9 cellular contexts compared by ENCODE assay signal in the genomic region with DNA sequence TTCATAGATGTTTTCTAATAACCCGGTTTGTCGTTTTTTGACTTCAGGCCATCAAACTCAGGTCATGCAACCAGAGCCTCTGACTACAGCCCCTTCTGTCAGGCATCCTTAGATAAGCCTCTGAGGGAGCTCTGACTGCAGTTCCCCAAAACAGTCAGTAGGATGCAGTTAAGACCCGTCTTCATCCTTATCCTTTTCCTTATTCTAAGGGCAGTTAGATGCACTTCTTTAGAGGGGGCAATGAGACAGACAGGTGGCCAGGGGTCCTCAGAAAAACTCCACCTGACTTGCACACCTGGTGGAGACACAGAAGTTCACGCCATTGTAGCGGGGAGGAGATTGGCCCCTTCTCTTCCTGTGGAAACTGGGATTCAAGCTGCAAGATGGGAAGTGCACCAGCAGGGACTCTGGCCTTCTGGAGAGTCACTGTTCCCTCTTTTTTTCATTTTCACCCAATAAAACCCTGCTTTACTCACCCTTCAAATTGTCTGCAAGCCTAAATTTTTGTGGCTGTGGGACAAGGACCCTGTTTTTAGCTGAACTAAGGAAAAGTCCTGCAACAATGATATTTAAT.
DNase-seq lines count a peak whose midpoint lies in the region; ATAC-seq and TF ChIP-seq lines count a peak whose summit lies in the region.
"Had no signal": no experiment of that assay in that cellular context is flagged by ENCODE, and none has a peak within 500 bp of the region (broad histone marks: within the 10 kb centered on the region; RNA-seq: fewer than 3 reads in every experiment).

No MANE protein-coding gene starts in this region.

- H3K9me3 ChIP-seq in left lung = peaks cover 0 to 4% of the 10 kb centered on the region in 2 donors
- no peaks in the 10 kb centered on the region for H3K9me3 ChIP-seq in effector memory CD4-positive, alpha-beta T cell (ENCODE audit: control insufficient read depth, low read length)

- TF ChIP-seq CTCF in WTC11 (IDR thresholded peaks at IDR 0.05) = peak; percentile 35; the same call in 1 of the 2 replicates
- TF ChIP-seq CTCF in left lung (IDR thresholded peaks at IDR 0.05) = peak in 1 of 2 donors; percentile 25

- no peak overlapping the region for H3K27ac ChIP-seq in left lung
- no peak overlapping the region for H3K27ac ChIP-seq in effector memory CD4-positive, alpha-beta T cell (ENCODE audit: insufficient read depth, low read length, poor library complexity, severe bottlenecking)

- peaks cover 59% of the 10 kb centered on the region for H3K4me1 Mint-ChIP-seq in WTC11
- no peaks in the 10 kb centered on the region for H3K4me1 Mint-ChIP-seq in activated T-cell treated with anti-CD3 and anti-CD28 coated beads, Interleukin-2, amount 50 U/mL, for 4 hours (ENCODE audit: low read depth)

- no peak overlapping the region for H3K27ac Mint-ChIP-seq in WTC11

- H3K4me3 Mint-ChIP-seq in WTC11 = no peak overlapping the region
- no peak overlapping the region for H3K4me3 Mint-ChIP-seq in activated T-cell treated with anti-CD3 and anti-CD28 coated beads, Interleukin-2, amount 50 U/mL, for 4 hours

- no peaks in the 10 kb centered on the region for H3K27me3 Mint-ChIP-seq in WTC11 (ENCODE audit: low read depth)
- H3K27me3 Mint-ChIP-seq in activated T-cell treated with anti-CD3 and anti-CD28 coated beads, Interleukin-2, amount 50 U/mL, for 4 hours (ENCODE audit: low read depth) = no peaks in the 10 kb centered on the region

- peaks cover 29% of the 10 kb centered on the region for H3K9me3 Mint-ChIP-seq in WTC11
- H3K9me3 Mint-ChIP-seq in activated T-cell treated with anti-CD3 and anti-CD28 coated beads, Interleukin-2, amount 50 U/mL, for 4 hours = no peaks in the 10 kb centered on the region

- peak; percentile 53 for ATAC-seq in HG03139 (IDR thresholded peaks at IDR 0.05; ENCODE audit: unreplicated experiment)
- peak; percentile 86 for ATAC-seq in WTC11
- peak; percentile 73 for ATAC-seq in left lung
- ATAC-seq in activated T-cell treated with anti-CD3 and anti-CD28 coated beads, Interleukin-2, amount 50 U/mL, for 4 hours = no peak

- H3K36me3 Mint-ChIP-seq in WTC11 = peaks cover 36% of the 10 kb centered on the region
- no peaks in the 10 kb centered on the region for H3K36me3 Mint-ChIP-seq in activated T-cell treated with anti-CD3 and anti-CD28 coated beads, Interleukin-2, amount 50 U/mL, for 4 hours (ENCODE audit: insufficient read depth)

- CTCF ChIA-PET in WTC11 (lab: Charles Lee) = interaction anchor here (0.6 to 1.5 kb wide), 21 partner anchors 11 to 620 kb away, joined by 3 to 6 read pairs (median 4); no protein-coding TSS in a partner anchor

- no peak overlapping the region for H3K4me3 ChIP-seq in left lung
- H3K4me3 ChIP-seq in effector memory CD4-positive, alpha-beta T cell (ENCODE audit: insufficient read depth, low read depth, low read length, poor library complexity, severe bottlenecking) = no peak overlapping the region

- no peaks in the 10 kb centered on the region for H3K36me3 ChIP-seq in left lung
- H3K36me3 ChIP-seq in effector memory CD4-positive, alpha-beta T cell (ENCODE audit: control insufficient read depth, insufficient read depth, low read length) = no peaks in the 10 kb centered on the region

- DNase-seq in ELF-1 (ENCODE audit: low read depth, low spot score) = peak; percentile 62
- DNase-seq in WTC11 (ENCODE audit: low spot score) = peak; percentile 55
- DNase-seq in left lung = no peak
- no peak for DNase-seq in effector memory CD4-positive, alpha-beta T cell
- DNase-seq in NCI-H1694 treated with DMSO at 0.1 percent for 48 hours (lab: John Stamatoyannopoulos, UW) = no peak
- DNase-seq in germinal center (ENCODE audit: low spot score) = no peak
- no peak for DNase-seq in activated T-cell treated with anti-CD3 and anti-CD28 coated beads, Interleukin-2, amount 50 U/mL, for 4 hours
- DNase-seq: NCI-H2029 treated with DMSO at 0.1 percent for 48 hours had no signal

- POLR2A ChIA-PET in WTC11 (lab: Charles Lee) = interaction anchor here (0.8 kb wide), 1 partner anchor 210 kb away, joined by 3 read pairs; no protein-coding TSS in a partner anchor

- intact Hi-C loops in left lung (cut with DNase I) = no loop called here

- no peaks in the 10 kb centered on the region for H3K27me3 ChIP-seq in left lung
- H3K27me3 ChIP-seq in effector memory CD4-positive, alpha-beta T cell (replicated peaks; ENCODE audit: control insufficient read depth, insufficient read depth, low read length, poor library complexity, severe bottlenecking) = no peaks in the 10 kb centered on the region

- no peaks in the 10 kb centered on the region for H3K4me1 ChIP-seq in left lung
- no peaks in the 10 kb centered on the region for H3K4me1 ChIP-seq in effector memory CD4-positive, alpha-beta T cell (ENCODE audit: control insufficient read depth, insufficient read depth, low read length, poor library complexity, severe bottlenecking)

TF ChIP-seq in WTC11, 78 proteins besides CTCF, POLR2A, EP300 and RAD21:
- TF ChIP-seq NFYB (CRISPR knock-in tag; conservative IDR thresholded peaks at IDR 0.05; ENCODE audit: low read depth) (no peak), ESRRA (CRISPR knock-in tag; IDR thresholded peaks at IDR 0.05; ENCODE audit: borderline replicate concordance) (no peak), IRF1 (CRISPR knock-in tag; IDR thresholded peaks at IDR 0.05) (no peak), EMX1 (CRISPR knock-in tag; IDR thresholded peaks at IDR 0.05) (0 out of 2 replicates have a peak, but pooled peaks have one; percentile 34), AFF4 (CRISPR knock-in tag; IDR thresholded peaks at IDR 0.05; ENCODE audit: borderline replicate concordance) (no peak; the same call in 1 of the 2 replicates), ATF1 (CRISPR knock-in tag; IDR thresholded peaks at IDR 0.05) (no peak), TEAD1 (CRISPR knock-in tag; IDR thresholded peaks at IDR 0.05) (0 out of 2 replicates have a peak, but pooled peaks have one; percentile 47), ETV6 (CRISPR knock-in tag; IDR thresholded peaks at IDR 0.05) (0 out of 2 replicates have a peak, but pooled peaks have one; percentile 45), PRRX2 (CRISPR knock-in tag; IDR thresholded peaks at IDR 0.05) (0 out of 2 replicates have a peak, but pooled peaks have one; percentile 59)
- TF ChIP-seq, protein P1, sequence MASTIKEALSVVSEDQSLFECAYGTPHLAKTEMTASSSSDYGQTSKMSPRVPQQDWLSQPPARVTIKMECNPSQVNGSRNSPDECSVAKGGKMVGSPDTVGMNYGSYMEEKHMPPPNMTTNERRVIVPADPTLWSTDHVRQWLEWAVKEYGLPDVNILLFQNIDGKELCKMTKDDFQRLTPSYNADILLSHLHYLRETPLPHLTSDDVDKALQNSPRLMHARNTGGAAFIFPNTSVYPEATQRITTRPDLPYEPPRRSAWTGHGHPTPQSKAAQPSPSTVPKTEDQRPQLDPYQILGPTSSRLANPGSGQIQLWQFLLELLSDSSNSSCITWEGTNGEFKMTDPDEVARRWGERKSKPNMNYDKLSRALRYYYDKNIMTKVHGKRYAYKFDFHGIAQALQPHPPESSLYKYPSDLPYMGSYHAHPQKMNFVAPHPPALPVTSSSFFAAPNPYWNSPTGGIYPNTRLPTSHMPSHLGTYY (CRISPR knock-in tag; IDR thresholded peaks at IDR 0.05) = no peak
- TF ChIP-seq, protein P2, sequence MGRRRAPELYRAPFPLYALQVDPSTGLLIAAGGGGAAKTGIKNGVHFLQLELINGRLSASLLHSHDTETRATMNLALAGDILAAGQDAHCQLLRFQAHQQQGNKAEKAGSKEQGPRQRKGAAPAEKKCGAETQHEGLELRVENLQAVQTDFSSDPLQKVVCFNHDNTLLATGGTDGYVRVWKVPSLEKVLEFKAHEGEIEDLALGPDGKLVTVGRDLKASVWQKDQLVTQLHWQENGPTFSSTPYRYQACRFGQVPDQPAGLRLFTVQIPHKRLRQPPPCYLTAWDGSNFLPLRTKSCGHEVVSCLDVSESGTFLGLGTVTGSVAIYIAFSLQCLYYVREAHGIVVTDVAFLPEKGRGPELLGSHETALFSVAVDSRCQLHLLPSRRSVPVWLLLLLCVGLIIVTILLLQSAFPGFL (CRISPR knock-in tag; IDR thresholded peaks at IDR 0.05; ENCODE audit: borderline replicate concordance) = no peak

Comparison
In these comparisons a context has a peak if more than half of its experiments do, and no peak if none do; other contexts are left out.
1. DNase-seq: peak in ELF-1 (single experiment) and WTC11 (single experiment); none in left lung (0 of 2), effector memory CD4-positive, alpha-beta T cell (0 of 3), NCI-H1694 treated with DMSO at 0.1 percent for 48 hours (single experiment), germinal center (single experiment) and activated T-cell treated with anti-CD3 and anti-CD28 coated beads, Interleukin-2, amount 50 U/mL, for 4 hours (single experiment).
2. ATAC-seq: peak in HG03139 (single experiment), WTC11 (single experiment) and left lung (single experiment); none in activated T-cell treated with anti-CD3 and anti-CD28 coated beads, Interleukin-2, amount 50 U/mL, for 4 hours (0 of 2).